ENCODE assay signal across 19 cellular contexts in genomic region chr6:23775127-23775526, GRCh38.
"Had no signal": no experiment of that assay in that cellular context is flagged by ENCODE, and none has a peak within 500 bp of the region (broad histone marks: within the 10 kb centered on the region; RNA-seq: fewer than 3 reads in every experiment).

No MANE protein-coding gene starts in this region.

- H3K36me3 ChIP-seq: gastroesophageal sphincter, left lung, right lobe of liver, thoracic aorta had no signal

- H3K4me3 Mint-ChIP-seq: activated naive CD4-positive, alpha-beta T cell treated with anti-CD3 and anti-CD28 coated beads for 36 hours; central memory CD8-positive, alpha-beta T cell; naive thymus-derived CD8-positive, alpha-beta T cell; stimulated activated effector memory CD8-positive, alpha-beta T cell treated with anti-CD3 and anti-CD28 coated beads, Interleukin-12 subunit alpha, Interleukin-12 subunit beta, amount 100 ng/mL, for 72 hours had no signal

- H3K27me3 ChIP-seq: gastroesophageal sphincter, left lung, right lobe of liver had no signal

- H3K4me1 Mint-ChIP-seq: central memory CD8-positive, alpha-beta T cell; naive thymus-derived CD8-positive, alpha-beta T cell; stimulated activated effector memory CD8-positive, alpha-beta T cell treated with anti-CD3 and anti-CD28 coated beads, Interleukin-12 subunit alpha, Interleukin-12 subunit beta, amount 100 ng/mL, for 72 hours had no signal

- H3K9me3 Mint-ChIP-seq: activated naive CD4-positive, alpha-beta T cell treated with anti-CD3 and anti-CD28 coated beads for 36 hours; activated T-helper 2 cell treated with anti-CD3 and anti-CD28 coated beads, Interferon-gamma antibody, Interleukin-2, Interleukin-4, amounts not matched to agents 10 μg/mL and 5 μg/mL and 100 μg/mL, durations not matched to agents 14 hours and 24 hours and 36 hours had no signal

- DNase-seq: activated CD4-positive, alpha-beta T cell treated with anti-CD3 and anti-CD28 coated beads for 1 hour; activated CD4-positive, alpha-beta T cell treated with anti-CD3 and anti-CD28 coated beads, Interleukin-2, amount 50 U/mL, for 48 hours; activated naive CD4-positive, alpha-beta T cell treated with anti-CD3 and anti-CD28 coated beads for 36 hours; cortex of kidney; effector memory CD4-positive, alpha-beta T cell; kidney; left lung; mammary epithelial cell; mucosa of descending colon; naive thymus-derived CD8-positive, alpha-beta T cell; occipital lobe; psoas muscle; right lobe of liver; stimulated activated CD4-positive, alpha-beta T cell treated with anti-CD3 and anti-CD28 coated beads, Interleukin-1b, Interleukin-23, amount 100 ng/mL, for 48 hours had no signal

- H3K27me3 Mint-ChIP-seq: central memory CD8-positive, alpha-beta T cell had no signal

- H3K27ac Mint-ChIP-seq: activated naive CD4-positive, alpha-beta T cell treated with anti-CD3 and anti-CD28 coated beads for 36 hours; activated T-helper 2 cell treated with anti-CD3 and anti-CD28 coated beads, Interferon-gamma antibody, Interleukin-2, Interleukin-4, amounts not matched to agents 10 μg/mL and 5 μg/mL and 100 μg/mL, durations not matched to agents 14 hours and 24 hours and 36 hours; naive thymus-derived CD8-positive, alpha-beta T cell; stimulated activated effector memory CD8-positive, alpha-beta T cell treated with anti-CD3 and anti-CD28 coated beads, Interleukin-12 subunit alpha, Interleukin-12 subunit beta, amount 100 ng/mL, for 72 hours had no signal

- H3K4me3 ChIP-seq: gastroesophageal sphincter, left lung, mucosa of descending colon, psoas muscle, right lobe of liver, thoracic aorta had no signal

- ATAC-seq: gastroesophageal sphincter; left lung; mucosa of descending colon; naive thymus-derived CD8-positive, alpha-beta T cell; psoas muscle; right lobe of liver; stimulated activated effector memory CD8-positive, alpha-beta T cell treated with anti-CD3 and anti-CD28 coated beads, Interleukin-12 subunit alpha, Interleukin-12 subunit beta, amount 100 ng/mL, for 72 hours had no signal

- H3K36me3 Mint-ChIP-seq: naive thymus-derived CD8-positive, alpha-beta T cell; stimulated activated effector memory CD8-positive, alpha-beta T cell treated with anti-CD3 and anti-CD28 coated beads, Interleukin-12 subunit alpha, Interleukin-12 subunit beta, amount 100 ng/mL, for 72 hours had no signal
